In genomic region chr5:145484195-145484594, GRCh38 we compare ENCODE assay signal across 1 cellular context.
TF ChIP-seq lines count a peak whose summit lies in the region.

No MANE protein-coding gene starts in this region.

TF ChIP-seq in WTC11, 78 proteins besides CTCF, POLR2A, EP300 and RAD21 (continued from another document):
- TF ChIP-seq ATF2 (CRISPR knock-in tag; IDR thresholded peaks at IDR 0.05; ENCODE audit: borderline replicate concordance, low read depth), result no peak
- TF ChIP-seq ATF1 (CRISPR knock-in tag; IDR thresholded peaks at IDR 0.05), result no peak
- TF ChIP-seq ATF3 (CRISPR knock-in tag; conservative IDR thresholded peaks at IDR 0.05), result no peak
